18 cellular contexts compared by ENCODE assay signal in the genomic region with DNA sequence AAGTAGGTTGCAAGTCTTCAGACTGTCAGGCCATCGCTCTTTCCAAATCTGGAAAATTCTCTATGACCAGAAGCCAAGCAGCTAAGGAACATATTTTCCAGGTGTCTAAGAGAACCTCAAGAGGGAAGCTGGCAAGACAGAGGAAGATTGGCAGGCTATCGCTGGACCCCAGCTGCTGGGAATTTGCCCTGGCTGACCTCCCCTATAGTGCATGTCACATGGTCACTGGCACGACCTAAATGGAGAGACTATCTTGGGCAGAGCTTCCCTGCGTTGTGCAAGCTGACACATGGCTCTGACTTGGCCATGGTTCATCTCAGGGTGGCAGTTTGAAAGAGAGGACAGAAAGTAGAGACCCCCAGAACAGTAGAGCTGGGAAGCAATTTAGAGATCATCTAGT.
"Had no signal": no experiment of that assay in that cellular context is flagged by ENCODE, and none has a peak within 500 bp of the region (broad histone marks: within the 10 kb centered on the region; RNA-seq: fewer than 3 reads in every experiment).

No MANE protein-coding gene starts in this region.

- H3K4me3 Mint-ChIP-seq: dendritic cell treated with granulocyte-macrophage colony-stimulating factor and Interleukin-4, amounts not matched to agents 40 ng/mL and 50 ng/mL, for 4 days; effector memory CD8-positive, alpha-beta T cell; naive thymus-derived CD4-positive, alpha-beta T cell; stimulated activated effector memory CD8-positive, alpha-beta T cell treated with anti-CD3 and anti-CD28 coated beads, Interleukin-12 subunit alpha, Interleukin-12 subunit beta, amount 100 ng/mL, for 72 hours had no signal

- H3K27me3 ChIP-seq: neutrophil, suprapubic skin, thyroid gland, upper lobe of left lung, uterus had no signal

- H3K36me3 Mint-ChIP-seq: naive thymus-derived CD4-positive, alpha-beta T cell; stimulated activated effector memory CD8-positive, alpha-beta T cell treated with anti-CD3 and anti-CD28 coated beads, Interleukin-12 subunit alpha, Interleukin-12 subunit beta, amount 100 ng/mL, for 72 hours had no signal

- H3K27ac ChIP-seq: foreskin keratinocyte, left lung, neutrophil, suprapubic skin, thyroid gland, upper lobe of left lung, uterus had no signal

- H3K36me3 ChIP-seq: left lung, neutrophil, suprapubic skin, thyroid gland, upper lobe of left lung, uterus had no signal

- H3K27ac Mint-ChIP-seq: dendritic cell treated with granulocyte-macrophage colony-stimulating factor and Interleukin-4, amounts not matched to agents 40 ng/mL and 50 ng/mL, for 4 days; effector memory CD8-positive, alpha-beta T cell; stimulated activated effector memory CD8-positive, alpha-beta T cell treated with anti-CD3 and anti-CD28 coated beads, Interleukin-12 subunit alpha, Interleukin-12 subunit beta, amount 100 ng/mL, for 72 hours had no signal

- H3K4me1 ChIP-seq: foreskin keratinocyte, thyroid gland, uterus had no signal

- ATAC-seq: effector memory CD8-positive, alpha-beta T cell; foreskin keratinocyte; left lung; naive thymus-derived CD4-positive, alpha-beta T cell; stimulated activated effector memory CD8-positive, alpha-beta T cell treated with anti-CD3 and anti-CD28 coated beads, Interleukin-12 subunit alpha, Interleukin-12 subunit beta, amount 100 ng/mL, for 72 hours; stimulated activated naive CD8-positive, alpha-beta T cell treated with anti-CD3 and anti-CD28 coated beads, Interleukin-15, Interleukin-2, amounts not matched to agents 100 U/mL and 50 U/mL, for 24 hours had no signal

- H3K9me3 ChIP-seq: left lung, neutrophil, suprapubic skin, thyroid gland, upper lobe of left lung, uterus had no signal

- DNase-seq: effector memory CD8-positive, alpha-beta T cell; foreskin keratinocyte; hippocampal formation; islet precursor cell; left lung; mesendoderm; naive thymus-derived CD4-positive, alpha-beta T cell; posterior cingulate gyrus; stimulated activated CD4-positive, alpha-beta T cell treated with anti-CD3 and anti-CD28 coated beads, Interleukin-4, amount 100 ng/mL, for 1 hour; stimulated activated CD8-positive, alpha-beta memory T cell treated with anti-CD3 and anti-CD28 coated beads, Interleukin-4, amount 100 ng/mL, for 48 hours; stimulated activated naive CD8-positive, alpha-beta T cell treated with anti-CD3 and anti-CD28 coated beads, Interleukin-15, Interleukin-2, amounts not matched to agents 100 U/mL and 50 U/mL, for 24 hours; thyroid gland; upper lobe of left lung; uterus had no signal

- H3K4me3 ChIP-seq: left lung, suprapubic skin, thyroid gland, upper lobe of left lung, uterus had no signal

- H3K4me1 Mint-ChIP-seq: stimulated activated effector memory CD8-positive, alpha-beta T cell treated with anti-CD3 and anti-CD28 coated beads, Interleukin-12 subunit alpha, Interleukin-12 subunit beta, amount 100 ng/mL, for 72 hours had no signal
